ENCODE assay signal across 8 cellular contexts in the genomic region with DNA sequence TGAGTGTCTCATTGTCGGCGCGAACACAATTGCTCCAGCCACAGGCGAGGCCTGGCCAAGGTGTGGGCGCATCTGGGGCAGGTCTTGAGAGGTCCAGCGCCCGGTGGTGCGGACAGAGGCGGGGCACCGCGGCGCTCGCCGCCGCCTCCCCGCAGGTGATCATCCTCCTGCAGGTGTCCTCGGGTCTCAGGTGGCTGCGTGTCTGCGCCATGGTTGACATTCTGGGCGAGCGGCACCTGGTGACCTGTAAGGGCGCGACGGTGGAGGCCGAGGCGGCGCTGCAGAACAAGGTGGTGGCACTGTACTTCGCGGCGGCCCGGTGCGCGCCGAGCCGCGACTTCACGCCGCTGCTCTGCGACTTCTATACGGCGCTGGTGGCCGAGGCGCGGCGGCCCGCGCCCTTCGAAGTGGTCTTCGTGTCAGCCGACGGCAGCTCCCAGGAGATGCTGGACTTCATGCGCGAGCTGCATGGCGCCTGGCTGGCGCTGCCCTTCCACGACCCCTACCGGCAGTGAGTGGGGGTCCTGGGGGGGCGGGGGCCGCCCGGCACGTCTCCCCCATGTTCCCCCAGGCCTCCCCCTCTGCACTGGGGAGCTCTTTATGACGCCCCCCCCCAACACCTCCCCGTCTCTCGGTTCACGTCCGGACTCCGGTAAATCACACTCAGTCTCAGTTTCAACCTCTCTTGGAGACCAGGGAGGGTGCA. TPM values are rescaled to one million over a fixed set of nuclear protein-coding genes. Genes with fewer than 3 reads are reported as not detected.
A peak's percentile ranks its signal among the peaks of the same experiment; 100 is the strongest.
DNase-seq lines count a peak whose midpoint lies in the region; ATAC-seq and TF ChIP-seq lines count a peak whose summit lies in the region.

No MANE protein-coding gene starts in this region.

- H3K27ac ChIP-seq in psoas muscle = no peak overlapping the region

- H3K9me3 ChIP-seq in HAP-1 (no peaks in the 10 kb centered on the region), psoas muscle (no peaks in the 10 kb centered on the region)

- H3K36me3 Mint-ChIP-seq in activated B cell treated with CpG ODN at 0.5 μM for 24 hours (ENCODE audit: low read depth) = no peaks in the 10 kb centered on the region

- H3K4me3 Mint-ChIP-seq in activated B cell treated with CpG ODN at 0.5 μM for 24 hours = peak overlapping the region; percentile 32

- H3K27ac Mint-ChIP-seq in activated B cell treated with CpG ODN at 0.5 μM for 24 hours = no peak overlapping the region

- H3K4me3 ChIP-seq in HAP-1 (peak overlapping the region; percentile 43), foreskin fibroblast (ENCODE audit: low read depth in 1 of 2, low read length in 2 of 2) (peak overlapping the region; percentile 73 to 74), psoas muscle (peak overlapping the region; percentile 54)

- POLR2A ChIA-PET in activated B cell treated with CpG ODN at 0.5 μM for 24 hours (lab: Charles Lee) = no interaction called here

- H3K4me1 Mint-ChIP-seq in activated B cell treated with CpG ODN at 0.5 μM for 24 hours = peaks cover 12% of the 10 kb centered on the region

- H3K9me3 Mint-ChIP-seq in activated B cell treated with CpG ODN at 0.5 μM for 24 hours = no peaks in the 10 kb centered on the region

- H3K27me3 ChIP-seq in HAP-1 (ENCODE audit: low read depth) = no peaks in the 10 kb centered on the region
- peaks cover 0 to 65% (median 15%) of the 10 kb centered on the region in 3 donors for H3K27me3 ChIP-seq in psoas muscle (ENCODE audit: insufficient read depth in 3 of 3, low read length in 2 of 3)

- in situ Hi-C loops in HAP-1 (cut with MboI; ENCODE audit: low sequenced_read_pairs) = no loop called here

- TF ChIP-seq CTCF in activated B cell treated with CpG ODN at 0.5 μM for 24 hours (IDR thresholded peaks at IDR 0.05) (no peak), foreskin fibroblast (IDR thresholded peaks at IDR 0.05; ENCODE audit: low read depth, low read length) (no peak), psoas muscle (IDR thresholded peaks at IDR 0.05) (no peak)

- WGBS in psoas muscle, 3 donors = 1 to 4% (median 2%) methylated on average over 55 to 67 of the region's 67 CpGs

- intact Hi-C loops in activated B cell treated with CpG ODN at 0.5 μM for 24 hours (cut with micrococcal nuclease) (no loop called here), psoas muscle (cut with DNase I) (no loop called here)

- H3K4me1 ChIP-seq in HAP-1 (peaks cover 6% of the 10 kb centered on the region), psoas muscle (peaks cover 4% of the 10 kb centered on the region)

- DNase-seq in HAP-1 (ENCODE audit: low spot score in 2 of 2) = peak in 1 of 2 experiments; percentile 27
- no peak for DNase-seq in activated B cell treated with CpG ODN at 0.5 μM for 24 hours
- DNase-seq in foreskin fibroblast = peak in 1 of 2 donors; percentile 37
- DNase-seq in psoas muscle = no peak
- DNase-seq in occipital lobe (lab: John Stamatoyannopoulos, UW) = no peak

- CTCF ChIA-PET in activated B cell treated with CpG ODN at 0.5 μM for 24 hours (lab: Charles Lee) = no interaction called here

- H3K36me3 ChIP-seq in HAP-1 (replicated peaks) (no peaks in the 10 kb centered on the region), psoas muscle (ENCODE audit: insufficient read depth in 1 of 2, low read depth in 1 of 2) (no peaks in the 10 kb centered on the region)

- ATAC-seq in activated B cell treated with CpG ODN at 0.5 μM for 24 hours (ENCODE audit: low read depth) (no peak), psoas muscle (peak in 1 of 4 donors; percentile 11), GM21367 (IDR thresholded peaks at IDR 0.05; ENCODE audit: unreplicated experiment) (no peak), HG02852 (IDR thresholded peaks at IDR 0.05; ENCODE audit: unreplicated experiment) (no peak), GM18873 (IDR thresholded peaks at IDR 0.05; ENCODE audit: low FRiP score, unreplicated experiment) (no peak)

- H3K27me3 Mint-ChIP-seq in activated B cell treated with CpG ODN at 0.5 μM for 24 hours = peaks cover 38% of the 10 kb centered on the region

RNA-seq across cellular contexts. Expression of gene NXNL2, which starts 0.4 kb away (rescaled TPM):
- total RNA-seq in activated B cell treated with CpG ODN at 0.5 μM for 24 hours (not detected in 2 replicates), psoas muscle (not detected), occipital lobe (0.78 TPM)
- polyA plus RNA-seq in psoas muscle = under 1 TPM in 1 of 3 donors, not detected in 2; 0.05 TPM
